10 cellular contexts compared by ENCODE assay signal in the genomic region with DNA sequence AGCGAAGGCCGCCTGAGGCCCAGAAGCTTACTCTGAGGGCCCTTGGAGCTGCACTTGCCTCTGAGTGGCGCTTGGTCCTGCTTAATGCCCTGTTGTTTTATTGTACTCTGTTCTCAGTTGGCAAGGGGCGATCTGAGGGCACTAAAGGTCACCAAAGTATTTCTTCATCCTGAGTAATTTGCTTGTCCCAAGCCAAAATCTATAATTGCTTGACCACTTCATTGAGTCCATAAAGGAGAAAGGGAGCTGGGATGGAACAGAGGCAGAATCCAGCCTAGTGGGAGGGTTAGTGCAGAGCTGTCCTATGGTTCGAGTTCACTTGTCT. TPM values are rescaled to one million over a fixed set of nuclear protein-coding genes. Genes with fewer than 3 reads are reported as not detected.
A peak's percentile ranks its signal among the peaks of the same experiment; 100 is the strongest.
DNase-seq lines count a peak whose midpoint lies in the region; ATAC-seq and TF ChIP-seq lines count a peak whose summit lies in the region.
"Had no signal": no experiment of that assay in that cellular context is flagged by ENCODE, and none has a peak within 500 bp of the region (broad histone marks: within the 10 kb centered on the region; RNA-seq: fewer than 3 reads in every experiment).

No MANE protein-coding gene starts in this region.

- H4K8ac ChIP-seq in IMR-90 (ENCODE audit: low read depth in 2 of 2, low read length in 2 of 2): peak overlapping the region in 1 of 2 experiments; percentile 46; a peak in 1 of 4 replicates

- no peak overlapping the region for H4K5ac ChIP-seq in IMR-90 (ENCODE audit: low read depth, low read length)

- no TSS peak for BruUV-seq in IMR-90 (replicated peaks; lab: Mats Ljungman, UMichigan)

- peak overlapping the region; percentile 46; the same call in 1 of the 2 replicates for H3K4ac ChIP-seq in IMR-90 (ENCODE audit: low read depth, low read length)

- H2AK9ac ChIP-seq in IMR-90 (replicated peaks; ENCODE audit: low read depth, low read length, poor library complexity): no peak overlapping the region

- intact Hi-C loops in IMR-90 (cut with micrococcal nuclease): loop anchor here (1.0 to 10.0 kb wide), 4 partner anchors 21 to 147 kb away; no protein-coding TSS in a partner anchor

- H4K91ac ChIP-seq in IMR-90 (ENCODE audit: insufficient read depth, low read depth, low read length): no peak overlapping the region; the same call in 1 of the 2 replicates

- H3K27ac ChIP-seq in IMR-90 (ENCODE audit: insufficient read depth, low read length): no peak overlapping the region
- H3K27ac ChIP-seq in brain microvascular endothelial cell: no peak overlapping the region

- 0 out of 2 replicates have a peak overlapping the region, but pooled peaks have one; percentile 2 for H2AK5ac ChIP-seq in IMR-90 (ENCODE audit: low read depth, low read length)

- H3K9ac ChIP-seq in IMR-90 (ENCODE audit: low read depth, low read length): no peak overlapping the region

- peak overlapping the region; percentile 50 for H3K4me3 Mint-ChIP-seq in nephron progenitor cell

- peaks cover 61% of the 10 kb centered on the region for H3K4me1 Mint-ChIP-seq in nephron progenitor cell

- H4K20me1 ChIP-seq in IMR-90 (ENCODE audit: insufficient read depth, low read length): peaks cover 42% of the 10 kb centered on the region

- in situ Hi-C loops in IMR-90 (cut with MboI; ENCODE audit: low sequenced_read_pairs) (loop anchor here (5.0 kb wide), 1 partner anchor 45 kb away; no protein-coding TSS in a partner anchor), brain microvascular endothelial cell (cut with HindIII; ENCODE audit: low pct_ligation_motif_present, low sequenced_read_pairs) (loop anchor here (10.0 kb wide), 1 partner anchor 47 kb away; no protein-coding TSS in a partner anchor)

- H3K27me3 Mint-ChIP-seq in nephron progenitor cell (ENCODE audit: low read depth, poor library complexity): peaks cover 13% of the 10 kb centered on the region

- no peak overlapping the region for H3K18ac ChIP-seq in IMR-90 (ENCODE audit: low read depth, low read length)

- ATAC-seq in IMR-90 (ENCODE audit: low read depth) (no peak), HG03280 (IDR thresholded peaks at IDR 0.05; ENCODE audit: unreplicated experiment) (no peak), HG02870 (IDR thresholded peaks at IDR 0.05; ENCODE audit: unreplicated experiment) (no peak)

- H2BK120ac ChIP-seq in IMR-90 (ENCODE audit: low read depth, low read length): peak overlapping the region; percentile 30; the same call in 1 of the 2 replicates

- H3K4me1 ChIP-seq in IMR-90 (ENCODE audit: control insufficient read depth, insufficient read depth, low read length): peaks cover 30% of the 10 kb centered on the region

- POLR2A ChIA-PET in AG04449 (lab: Yijun Ruan, JAX): interaction anchor here (1.7 to 2.3 kb wide), 3 partner anchors 20 to 50 kb away, joined by 8 to 15 read pairs (median 8); no protein-coding TSS in a partner anchor
- POLR2A ChIA-PET in IMR-90 (lab: Charles Lee; ENCODE audit: unreplicated experiment): interaction anchor here (0.6 kb wide), 2 partner anchors 48 to 221 kb away, joined by 3 to 4 read pairs; no protein-coding TSS in a partner anchor

- dilution Hi-C loops in IMR-90 (cut with HindIII; ENCODE audit: low sequenced_read_pairs, unreplicated experiment): no loop called here

- H3K9me3 ChIP-seq in IMR-90 (ENCODE audit: control insufficient read depth, insufficient read depth, low read length): no peaks in the 10 kb centered on the region

- H3K4me3 ChIP-seq in AG04449 (ENCODE audit: low read depth, low read length) (peak overlapping the region; percentile 33), IMR-90 (ENCODE audit: insufficient read depth, low read depth, low read length) (peak overlapping the region; percentile 2; the same call in 1 of the 2 replicates), brain microvascular endothelial cell (ENCODE audit: low read depth, low read length) (peak overlapping the region; percentile 92)

- H3K9me3 Mint-ChIP-seq in nephron progenitor cell: no peaks in the 10 kb centered on the region

- no peak overlapping the region for H3K56ac ChIP-seq in IMR-90 (ENCODE audit: extremely low read depth, insufficient read depth, low read length)

- no peaks in the 10 kb centered on the region; the same call in 1 of the 2 replicates for H3K36me3 ChIP-seq in IMR-90 (ENCODE audit: control insufficient read depth, insufficient read depth, low read length)
- H3K36me3 ChIP-seq in brain microvascular endothelial cell (replicated peaks): no peaks in the 10 kb centered on the region

- H3K27ac Mint-ChIP-seq in nephron progenitor cell: no peak overlapping the region

- H3K23ac ChIP-seq in IMR-90 (ENCODE audit: low read depth, low read length): peak overlapping the region; percentile 29; the same call in 1 of the 2 replicates

- no peak overlapping the region for H2BK20ac ChIP-seq in IMR-90 (ENCODE audit: low read depth, low read length)

- peak overlapping the region; percentile 85 for H2AFZ ChIP-seq in IMR-90 (replicated peaks; ENCODE audit: low read length, poor library complexity)

- H2BK15ac ChIP-seq in IMR-90 (ENCODE audit: low read depth, low read length): peak overlapping the region; percentile 2; the same call in 1 of the 3 replicates

- H3K9me1 ChIP-seq in IMR-90 (ENCODE audit: insufficient read depth, low read length): peaks cover 30% of the 10 kb centered on the region

- no peak for TF ChIP-seq POLR2A in IMR-90 (IDR thresholded peaks at IDR 0.05; ENCODE audit: low read depth, low read length)

- H3K27me3 ChIP-seq in IMR-90 (ENCODE audit: control insufficient read depth, insufficient read depth, low read length): no peaks in the 10 kb centered on the region
- peaks cover 2% of the 10 kb centered on the region for H3K27me3 ChIP-seq in brain microvascular endothelial cell (replicated peaks)

- CTCF ChIA-PET in AG04449 (lab: Yijun Ruan, JAX): interaction anchor here (0.8 to 28.6 kb wide), 6 partner anchors 16 to 203 kb away, joined by 3 to 2093 read pairs (median 81); no protein-coding TSS in a partner anchor
- CTCF ChIA-PET in IMR-90 (lab: Yijun Ruan, JAX): interaction anchor here (0.7 to 1.2 kb wide), 3 partner anchors 43 to 66 kb away, joined by 3 to 4 read pairs (median 3); no protein-coding TSS in a partner anchor

- peak overlapping the region; percentile 66 for H3K4me2 ChIP-seq in IMR-90 (ENCODE audit: low read depth, low read length)

- DNase-seq in AG04449 (ENCODE audit: low read depth, low spot score) (no peak), IMR-90 (no peak), brain microvascular endothelial cell (no peak), nephron progenitor cell (no peak), amniotic stem cell (lab: John Stamatoyannopoulos, UW) (no peak), NCI-H82 treated with DMSO at 0.1 percent for 48 hours (lab: John Stamatoyannopoulos, UW; ENCODE audit: unreplicated experiment) (no peak)

- no peak for TF ChIP-seq RAD21 in IMR-90 (IDR thresholded peaks at IDR 0.05; ENCODE audit: low read length)

- peaks cover 5 to 53% of the 10 kb centered on the region in 2 experiments; a peak in 3 of 4 replicates for H3K79me1 ChIP-seq in IMR-90 (ENCODE audit: low read depth in 1 of 2, low read length in 2 of 2)

- 6% methylated on average over 2 of the region's 5 CpGs; no CpG with 5 or more reads in 1 of the 2 experiments for WGBS in IMR-90 (ENCODE audit: extremely low coverage in 2 of 2, insufficient read length in 1 of 2), 2 experiments

- H3K36me3 Mint-ChIP-seq in nephron progenitor cell (ENCODE audit: low read depth): no peaks in the 10 kb centered on the region

- no peak overlapping the region for H2BK5ac ChIP-seq in IMR-90 (ENCODE audit: low read depth, low read length, poor library complexity, severe bottlenecking)

- no peak overlapping the region for H3K14ac ChIP-seq in IMR-90 (replicated peaks; ENCODE audit: low read depth, low read length)

- TF ChIP-seq CTCF in AG04449 (IDR thresholded peaks at IDR 0.05; ENCODE audit: insufficient read depth, low read length, missing control alignments): no peak
- no peak for TF ChIP-seq CTCF in IMR-90 (conservative IDR thresholded peaks at IDR 0.05; ENCODE audit: low read depth, low read length)
- no peak for TF ChIP-seq CTCF in brain microvascular endothelial cell (IDR thresholded peaks at IDR 0.05; ENCODE audit: low read depth, low read length, missing control alignments)
- TF ChIP-seq CTCF in nephron progenitor cell (IDR thresholded peaks at IDR 0.05): no peak

TF ChIP-seq in IMR-90, 13 proteins besides CTCF, POLR2A, EP300 and RAD21 (continues in another document):
- TF ChIP-seq MAFK (IDR thresholded peaks at IDR 0.05; ENCODE audit: low read depth, low read length) (no peak), SMC3 (IDR thresholded peaks at IDR 0.05; ENCODE audit: low read depth, low read length) (no peak), MAZ (IDR thresholded peaks at IDR 0.05; ENCODE audit: borderline replicate concordance, low read depth, low read length) (no peak), FOS (IDR thresholded peaks at IDR 0.05; ENCODE audit: low read depth, low read length) (no peak), NFE2L2 (IDR thresholded peaks at IDR 0.05; ENCODE audit: low read depth, low read length) (no peak), RCOR1 (IDR thresholded peaks at IDR 0.05; ENCODE audit: insufficient replicate concordance, low read length) (no peak), CEBPB (IDR thresholded peaks at IDR 0.05; ENCODE audit: low read depth, low read length) (no peak)
- TF ChIP-seq, protein P1, sequence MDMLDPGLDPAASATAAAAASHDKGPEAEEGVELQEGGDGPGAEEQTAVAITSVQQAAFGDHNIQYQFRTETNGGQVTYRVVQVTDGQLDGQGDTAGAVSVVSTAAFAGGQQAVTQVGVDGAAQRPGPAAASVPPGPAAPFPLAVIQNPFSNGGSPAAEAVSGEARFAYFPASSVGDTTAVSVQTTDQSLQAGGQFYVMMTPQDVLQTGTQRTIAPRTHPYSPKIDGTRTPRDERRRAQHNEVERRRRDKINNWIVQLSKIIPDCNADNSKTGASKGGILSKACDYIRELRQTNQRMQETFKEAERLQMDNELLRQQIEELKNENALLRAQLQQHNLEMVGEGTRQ (IDR thresholded peaks at IDR 0.05; ENCODE audit: low read depth, low read length): no peak
- TF ChIP-seq, protein P2, sequence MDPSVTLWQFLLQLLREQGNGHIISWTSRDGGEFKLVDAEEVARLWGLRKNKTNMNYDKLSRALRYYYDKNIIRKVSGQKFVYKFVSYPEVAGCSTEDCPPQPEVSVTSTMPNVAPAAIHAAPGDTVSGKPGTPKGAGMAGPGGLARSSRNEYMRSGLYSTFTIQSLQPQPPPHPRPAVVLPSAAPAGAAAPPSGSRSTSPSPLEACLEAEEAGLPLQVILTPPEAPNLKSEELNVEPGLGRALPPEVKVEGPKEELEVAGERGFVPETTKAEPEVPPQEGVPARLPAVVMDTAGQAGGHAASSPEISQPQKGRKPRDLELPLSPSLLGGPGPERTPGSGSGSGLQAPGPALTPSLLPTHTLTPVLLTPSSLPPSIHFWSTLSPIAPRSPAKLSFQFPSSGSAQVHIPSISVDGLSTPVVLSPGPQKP (IDR thresholded peaks at IDR 0.05; ENCODE audit: borderline replicate concordance, low read depth, low read length): no peak

RNA-seq across cellular contexts. Expression of a gene that starts 0.4 kb away (rescaled TPM):
- total RNA-seq in IMR-90 (2012; rRNA removed): 7.2 and 8.1 TPM in 2 replicates
- 17.6 and 18.7 TPM in 2 replicates for polyA plus RNA-seq in IMR-90 (2012; rRNA removed)
- 12.3 and 18.8 TPM in 2 replicates for polyA plus RNA-seq in IMR-90 (2012; cell fraction: cytosol; rRNA removed)
- 22.8 and 32.1 TPM in 2 replicates for polyA plus RNA-seq in IMR-90 (2012; cell fraction: nucleus; rRNA removed; ENCODE audit: low replicate concordance)

RNA-seq across cellular contexts. Expression of a gene that starts 34.8 kb away (rescaled TPM):
- total RNA-seq in IMR-90 (2012; rRNA removed): not detected in 2 replicates
- not detected in 2 replicates for polyA plus RNA-seq in IMR-90 (2012; rRNA removed)
- 0.01 TPM in 1 of 2 replicates, not detected in the other for polyA plus RNA-seq in IMR-90 (2012; cell fraction: cytosol; rRNA removed)
- polyA plus RNA-seq in IMR-90 (2012; cell fraction: nucleus; rRNA removed; ENCODE audit: low replicate concordance): 0.02 TPM in 1 of 2 replicates, not detected in the other
- total RNA-seq: lung microvascular endothelial cell, M059J had no signal

Comparison
In these comparisons a context has a peak if more than half of its experiments do, and no peak if none do; other contexts are left out.
1. H3K4me3 ChIP-seq: peak in every context shown above with its lines; median percentile 92 in brain microvascular endothelial cell; 33 in AG04449; 2 in IMR-90.